ENCODE assay signal across 25 cellular contexts in genomic region chr5:89246252-89246651, GRCh38.
DNase-seq lines count a peak whose midpoint lies in the region; ATAC-seq, FAIRE-seq and TF ChIP-seq lines count a peak whose summit lies in the region.
"Had no signal": no experiment of that assay in that cellular context is flagged by ENCODE, and none has a peak within 500 bp of the region (broad histone marks: within the 10 kb centered on the region; RNA-seq: fewer than 3 reads in every experiment).

No MANE protein-coding gene starts in this region.

- no peaks in the 10 kb centered on the region for H3K79me2 ChIP-seq in endothelial cell of umbilical vein (ENCODE audit: control insufficient read depth, insufficient read depth, low read length)

- no peak overlapping the region for H4K8ac ChIP-seq in IMR-90 (ENCODE audit: low read depth in 2 of 2, low read length in 2 of 2)

- DNase-seq in IMR-90 (peak; percentile 17), OCI-M1 (lab: John Stamatoyannopoulos, UW) (peak; percentile 27), endothelial cell of umbilical vein (ENCODE audit: low read depth, low spot score) (peak; percentile 48), KG1 (lab: John Stamatoyannopoulos, UW) (no peak), thyroid gland (no peak), D341Med (ENCODE audit: low spot score) (no peak), GF-D8 (lab: John Stamatoyannopoulos, UW) (no peak)
- DNase-seq: ACHN; activated CD8-positive, alpha-beta memory T cell treated with anti-CD3 and anti-CD28 coated beads, Interleukin-2, amount 50 U/mL, for 48 hours; activated naive CD8-positive, alpha-beta T cell treated with anti-CD3 and anti-CD28 coated beads for 36 hours; effector memory CD8-positive, alpha-beta T cell; esophagus squamous epithelium; head of caudate nucleus; NCI-H1092; NCI-H748 treated with DMSO at 0.1 percent for 48 hours; Peyer's patch; SJCRH30; stimulated activated CD4-positive, alpha-beta T cell treated with anti-CD3 and anti-CD28 coated beads, Interleukin-15, amount 100 ng/mL, for 24 hours; stimulated activated CD8-positive, alpha-beta memory T cell treated with anti-CD3 and anti-CD28 coated beads, Interleukin-4, amount 100 ng/mL, for 48 hours; upper lobe of right lung had no signal

- no peak overlapping the region for H4K5ac ChIP-seq in IMR-90 (ENCODE audit: low read depth, low read length)

- no peak overlapping the region for H2BK120ac ChIP-seq in IMR-90 (ENCODE audit: low read depth, low read length)

- FAIRE-seq in A204.1 (lab: Jason Lieb, UNC) (peak; percentile 19), endothelial cell of umbilical vein (lab: Jason Lieb, UNC) (peak; percentile 59)

- H2AK9ac ChIP-seq in IMR-90 (replicated peaks; ENCODE audit: low read depth, low read length, poor library complexity) = no peak overlapping the region

- BruUV-seq in IMR-90 (replicated peaks; lab: Mats Ljungman, UMichigan) = no TSS peak
- no TSS peak for BruUV-seq in endothelial cell of umbilical vein (replicated peaks; lab: Mats Ljungman, UMichigan)

- no peak overlapping the region for H3K4ac ChIP-seq in IMR-90 (ENCODE audit: low read depth, low read length)

- dilution Hi-C loops in IMR-90 (cut with HindIII; ENCODE audit: low sequenced_read_pairs, unreplicated experiment) (no loop called here), endothelial cell of umbilical vein (cut with MboI; ENCODE audit: extremely low pct_ligation_motif_present, low sequenced_read_pairs) (no loop called here)

- POLR2A ChIA-PET in IMR-90 (lab: Charles Lee; ENCODE audit: unreplicated experiment) (no interaction called here), endothelial cell of umbilical vein (lab: Charles Lee) (no interaction called here)

- no peak overlapping the region for H2BK5ac ChIP-seq in IMR-90 (ENCODE audit: low read depth, low read length, poor library complexity, severe bottlenecking)

- no peak overlapping the region for H3K56ac ChIP-seq in IMR-90 (ENCODE audit: extremely low read depth, insufficient read depth, low read length)

- no peak overlapping the region for H3K14ac ChIP-seq in IMR-90 (replicated peaks; ENCODE audit: low read depth, low read length)

- H3K23ac ChIP-seq in IMR-90 (ENCODE audit: low read depth, low read length) = no peak overlapping the region

- intact Hi-C loops in IMR-90 (cut with micrococcal nuclease) = no loop called here
- intact Hi-C loops in endothelial cell of umbilical vein (cut with micrococcal nuclease) = loop anchor here (5.0 kb wide), 1 partner anchor 519 kb away; no protein-coding TSS in a partner anchor
- intact Hi-C loops in thyroid gland (cut with DNase I) = no loop called here

- H2BK20ac ChIP-seq in IMR-90 (ENCODE audit: low read depth, low read length) = no peak overlapping the region

- H3K4me3 ChIP-seq in IMR-90 (ENCODE audit: insufficient read depth, low read depth, low read length) (no peak overlapping the region), endothelial cell of umbilical vein (replicated peaks in 1 of 3; ENCODE audit: insufficient read depth in 1 of 3, low read depth in 1 of 3, low read length in 3 of 3) (no peak overlapping the region), thyroid gland (replicated peaks in 1 of 3) (no peak overlapping the region)
- H3K4me3 ChIP-seq: esophagus squamous epithelium, HAP-1, Peyer's patch, SJCRH30, upper lobe of right lung had no signal

- H3K27me3 ChIP-seq in IMR-90 (ENCODE audit: control insufficient read depth, insufficient read depth, low read length) (no peaks in the 10 kb centered on the region), endothelial cell of umbilical vein (ENCODE audit: control insufficient read depth in 2 of 2, insufficient read depth in 2 of 2, low read length in 2 of 2) (no peaks in the 10 kb centered on the region), thyroid gland (no peaks in the 10 kb centered on the region)
- H3K27me3 ChIP-seq: esophagus squamous epithelium, Peyer's patch, SJCRH30, upper lobe of right lung had no signal

- in situ Hi-C loops in IMR-90 (cut with MboI; ENCODE audit: low sequenced_read_pairs) = no loop called here

- no peak for ATAC-seq in IMR-90 (ENCODE audit: low read depth)
- ATAC-seq: effector memory CD8-positive, alpha-beta T cell; left lobe of liver; sciatic nerve; upper lobe of right lung had no signal

- H3K9me1 ChIP-seq in IMR-90 (ENCODE audit: insufficient read depth, low read length) = no peaks in the 10 kb centered on the region
- H3K9me1 ChIP-seq in endothelial cell of umbilical vein (replicated peaks; ENCODE audit: control insufficient read depth, extremely low read depth, insufficient read depth, low read length) = no peaks in the 10 kb centered on the region

- no peaks in the 10 kb centered on the region for H3K9me3 ChIP-seq in IMR-90 (ENCODE audit: control insufficient read depth, insufficient read depth, low read length)
- H3K9me3 ChIP-seq in endothelial cell of umbilical vein (replicated peaks; ENCODE audit: control insufficient read depth, insufficient read depth, low read length) = no peaks in the 10 kb centered on the region
- no peaks in the 10 kb centered on the region for H3K9me3 ChIP-seq in thyroid gland
- H3K9me3 ChIP-seq: esophagus squamous epithelium, HAP-1, Peyer's patch, SJCRH30, upper lobe of right lung had no signal

- no peak overlapping the region for H3K9ac ChIP-seq in IMR-90 (ENCODE audit: low read depth, low read length)
- no peak overlapping the region for H3K9ac ChIP-seq in endothelial cell of umbilical vein (replicated peaks; ENCODE audit: extremely low read depth, insufficient read depth, low read length)

- no peak overlapping the region for H3K18ac ChIP-seq in IMR-90 (ENCODE audit: low read depth, low read length)

- H2AFZ ChIP-seq in IMR-90 (replicated peaks; ENCODE audit: low read length, poor library complexity) (no peak overlapping the region), endothelial cell of umbilical vein (ENCODE audit: low read depth, low read length) (no peak overlapping the region)

- H2AK5ac ChIP-seq in IMR-90 (ENCODE audit: low read depth, low read length) = no peak overlapping the region

- TF ChIP-seq POLR2A in IMR-90 (IDR thresholded peaks at IDR 0.05; ENCODE audit: low read depth, low read length) (no peak), endothelial cell of umbilical vein (IDR thresholded peaks at IDR 0.05; ENCODE audit: low read depth, low read length) (no peak), thyroid gland (IDR thresholded peaks at IDR 0.05) (no peak)

- no peaks in the 10 kb centered on the region for H3K4me1 ChIP-seq in IMR-90 (ENCODE audit: control insufficient read depth, insufficient read depth, low read length)
- peaks cover 9% of the 10 kb centered on the region for H3K4me1 ChIP-seq in endothelial cell of umbilical vein (ENCODE audit: control insufficient read depth, extremely low read depth, insufficient read depth, low read length)
- H3K4me1 ChIP-seq in thyroid gland = no peaks in the 10 kb centered on the region
- H3K4me1 ChIP-seq: esophagus squamous epithelium, HAP-1, Peyer's patch, upper lobe of right lung had no signal

- H2BK15ac ChIP-seq in IMR-90 (ENCODE audit: low read depth, low read length) = no peak overlapping the region

- no peaks in the 10 kb centered on the region for H3K36me3 ChIP-seq in IMR-90 (ENCODE audit: control insufficient read depth, insufficient read depth, low read length)
- no peaks in the 10 kb centered on the region for H3K36me3 ChIP-seq in endothelial cell of umbilical vein (ENCODE audit: control insufficient read depth in 2 of 2, extremely low read depth in 1 of 2, insufficient read depth in 2 of 2, low read length in 2 of 2)
- no peaks in the 10 kb centered on the region for H3K36me3 ChIP-seq in thyroid gland
- H3K36me3 ChIP-seq: esophagus squamous epithelium, HAP-1, Peyer's patch, SJCRH30, upper lobe of right lung had no signal

- TF ChIP-seq CTCF in IMR-90 (conservative IDR thresholded peaks at IDR 0.05; ENCODE audit: low read depth, low read length) = no peak
- no peak for TF ChIP-seq CTCF in endothelial cell of umbilical vein (IDR thresholded peaks at IDR 0.05; ENCODE audit: extremely low read depth in 1 of 2, insufficient read depth in 1 of 2, low read depth in 1 of 2, low read length in 2 of 2)
- no peak for TF ChIP-seq CTCF in thyroid gland (IDR thresholded peaks at IDR 0.05)

- CTCF ChIA-PET in IMR-90 (lab: Yijun Ruan, JAX) (interaction anchor here (0.5 kb wide), 1 partner anchor 138 kb away, joined by 4 read pairs; no protein-coding TSS in a partner anchor), endothelial cell of umbilical vein (lab: Charles Lee) (no interaction called here)

- H4K20me1 ChIP-seq in IMR-90 (ENCODE audit: insufficient read depth, low read length) (no peaks in the 10 kb centered on the region), endothelial cell of umbilical vein (replicated peaks; ENCODE audit: control insufficient read depth, extremely low read depth, insufficient read depth, low read length) (no peaks in the 10 kb centered on the region)

- H3K4me2 ChIP-seq in IMR-90 (ENCODE audit: low read depth, low read length) = no peak overlapping the region
- peak overlapping the region; percentile 8 for H3K4me2 ChIP-seq in endothelial cell of umbilical vein (ENCODE audit: insufficient read depth, low read length)

- H3K79me1 ChIP-seq in IMR-90 (ENCODE audit: low read depth in 1 of 2, low read length in 2 of 2) = no peaks in the 10 kb centered on the region

- no CpG with 5 or more reads among the region's 3 CpGs for WGBS in IMR-90 (ENCODE audit: extremely low coverage in 2 of 2, insufficient read length in 1 of 2), 2 experiments
- WGBS in thyroid gland, 2 donors = 76 to 85% methylated on average over 3 of the region's 3 CpGs

- no peak overlapping the region for H3K27ac ChIP-seq in IMR-90 (ENCODE audit: insufficient read depth, low read length)
- no peak overlapping the region for H3K27ac ChIP-seq in endothelial cell of umbilical vein (ENCODE audit: insufficient read depth, low read depth, low read length)
- H3K27ac ChIP-seq in thyroid gland = no peak overlapping the region
- H3K27ac ChIP-seq: C4-2B, esophagus squamous epithelium, Peyer's patch, SJCRH30, upper lobe of right lung had no signal

- H4K91ac ChIP-seq in IMR-90 (ENCODE audit: insufficient read depth, low read depth, low read length) = no peak overlapping the region

- TF ChIP-seq RAD21 in IMR-90 (IDR thresholded peaks at IDR 0.05; ENCODE audit: low read length) = no peak

TF ChIP-seq in IMR-90, 13 proteins besides CTCF, POLR2A, EP300 and RAD21 (continues in another document):
- TF ChIP-seq RCOR1 (IDR thresholded peaks at IDR 0.05; ENCODE audit: insufficient replicate concordance, low read length) (no peak), MXI1 (IDR thresholded peaks at IDR 0.05; ENCODE audit: borderline replicate concordance, low read depth, low read length) (no peak), MAZ (IDR thresholded peaks at IDR 0.05; ENCODE audit: borderline replicate concordance, low read depth, low read length) (no peak), CEBPB (IDR thresholded peaks at IDR 0.05; ENCODE audit: low read depth, low read length) (no peak)

TF ChIP-seq in endothelial cell of umbilical vein, 7 proteins besides CTCF, POLR2A, EP300 and RAD21:
- TF ChIP-seq FOS (IDR thresholded peaks at IDR 0.05; ENCODE audit: borderline replicate concordance, insufficient read depth, low read length) = peak; percentile 64
- peak; percentile 23 for TF ChIP-seq JUN (IDR thresholded peaks at IDR 0.05; ENCODE audit: borderline replicate concordance, insufficient read depth, insufficient read length, low read depth)
- no peak for TF ChIP-seq EZH2 (IDR thresholded peaks at IDR 0.05; ENCODE audit: borderline replicate concordance, low read depth, low read length, severe bottlenecking)
- no peak for TF ChIP-seq GATA2 (IDR thresholded peaks at IDR 0.05; ENCODE audit: insufficient read depth, insufficient read length, low read depth, low read length)

Comparison
In these comparisons a context has a peak if more than half of its experiments do, and no peak if none do; other contexts are left out.
1. DNase-seq: peak in IMR-90 (single experiment), OCI-M1 (single experiment) and endothelial cell of umbilical vein (single experiment); none in KG1 (single experiment), thyroid gland (0 of 2), D341Med (single experiment) and GF-D8 (single experiment).